Comparison of ENCODE assay signal across 21 cellular contexts in genomic region chr10:59003203-59003602, GRCh38.
"Had no signal": no experiment of that assay in that cellular context is flagged by ENCODE, and none has a peak within 500 bp of the region (broad histone marks: within the 10 kb centered on the region; RNA-seq: fewer than 3 reads in every experiment).

No MANE protein-coding gene starts in this region.

- H3K4me1 ChIP-seq: esophagus squamous epithelium, uterus had no signal

- H3K4me3 Mint-ChIP-seq: central memory CD8-positive, alpha-beta T cell; dendritic cell treated with granulocyte-macrophage colony-stimulating factor and Interleukin-4, amounts not matched to agents 40 ng/mL and 50 ng/mL, for 4 days; immature natural killer cell; naive B cell; stimulated activated effector memory CD8-positive, alpha-beta T cell treated with anti-CD3 and anti-CD28 coated beads, Interleukin-12 subunit alpha, Interleukin-12 subunit beta, amount 100 ng/mL, for 72 hours; type B pancreatic cell had no signal

- H3K4me1 Mint-ChIP-seq: central memory CD8-positive, alpha-beta T cell; immature natural killer cell; naive B cell; stimulated activated effector memory CD8-positive, alpha-beta T cell treated with anti-CD3 and anti-CD28 coated beads, Interleukin-12 subunit alpha, Interleukin-12 subunit beta, amount 100 ng/mL, for 72 hours had no signal

- DNase-seq: esophagus squamous epithelium; foreskin fibroblast; immature natural killer cell; kidney; left colon; left ventricle myocardium superior; mesendoderm; naive B cell; posterior cingulate gyrus; small intestine; stimulated activated CD4-positive, alpha-beta T cell treated with anti-CD3 and anti-CD28 coated beads, Interleukin-12 subunit alpha, Interleukin-12 subunit beta, amount 100 ng/mL, for 4 hours; stimulated activated CD8-positive, alpha-beta memory T cell treated with anti-CD3 and anti-CD28 coated beads, Interleukin-4, amount 100 ng/mL, for 48 hours; stimulated activated naive CD8-positive, alpha-beta T cell treated with anti-CD3 and anti-CD28 coated beads, Interleukin-15, Interleukin-2, amounts not matched to agents 100 U/mL and 50 U/mL, for 24 hours; uterus had no signal

- H3K27me3 Mint-ChIP-seq: central memory CD8-positive, alpha-beta T cell; dendritic cell treated with granulocyte-macrophage colony-stimulating factor and Interleukin-4, amounts not matched to agents 40 ng/mL and 50 ng/mL, for 4 days; naive B cell; type B pancreatic cell had no signal

- H3K27me3 ChIP-seq: esophagus squamous epithelium, neutrophil, right atrium auricular region, uterus had no signal

- H3K36me3 ChIP-seq: esophagus squamous epithelium, neutrophil, right atrium auricular region, uterus had no signal

- H3K27ac Mint-ChIP-seq: dendritic cell treated with granulocyte-macrophage colony-stimulating factor and Interleukin-4, amounts not matched to agents 40 ng/mL and 50 ng/mL, for 4 days; immature natural killer cell; stimulated activated effector memory CD8-positive, alpha-beta T cell treated with anti-CD3 and anti-CD28 coated beads, Interleukin-12 subunit alpha, Interleukin-12 subunit beta, amount 100 ng/mL, for 72 hours; type B pancreatic cell had no signal

- H3K9me3 Mint-ChIP-seq: dendritic cell treated with granulocyte-macrophage colony-stimulating factor and Interleukin-4, amounts not matched to agents 40 ng/mL and 50 ng/mL, for 4 days; type B pancreatic cell had no signal

- H3K4me3 ChIP-seq: esophagus squamous epithelium, lung, right atrium auricular region, uterus had no signal

- ATAC-seq: left colon; left ventricle myocardium superior; stimulated activated effector memory CD8-positive, alpha-beta T cell treated with anti-CD3 and anti-CD28 coated beads, Interleukin-12 subunit alpha, Interleukin-12 subunit beta, amount 100 ng/mL, for 72 hours; stimulated activated naive CD8-positive, alpha-beta T cell treated with anti-CD3 and anti-CD28 coated beads, Interleukin-15, Interleukin-2, amounts not matched to agents 100 U/mL and 50 U/mL, for 24 hours had no signal

- H3K36me3 Mint-ChIP-seq: immature natural killer cell; naive B cell; stimulated activated effector memory CD8-positive, alpha-beta T cell treated with anti-CD3 and anti-CD28 coated beads, Interleukin-12 subunit alpha, Interleukin-12 subunit beta, amount 100 ng/mL, for 72 hours; type B pancreatic cell had no signal

- H3K9me3 ChIP-seq: esophagus squamous epithelium, neutrophil, right atrium auricular region, uterus had no signal

- H3K27ac ChIP-seq: esophagus squamous epithelium, neutrophil, right atrium auricular region, uterus had no signal
